ENCODE assay signal across 20 cellular contexts in the genomic region with DNA sequence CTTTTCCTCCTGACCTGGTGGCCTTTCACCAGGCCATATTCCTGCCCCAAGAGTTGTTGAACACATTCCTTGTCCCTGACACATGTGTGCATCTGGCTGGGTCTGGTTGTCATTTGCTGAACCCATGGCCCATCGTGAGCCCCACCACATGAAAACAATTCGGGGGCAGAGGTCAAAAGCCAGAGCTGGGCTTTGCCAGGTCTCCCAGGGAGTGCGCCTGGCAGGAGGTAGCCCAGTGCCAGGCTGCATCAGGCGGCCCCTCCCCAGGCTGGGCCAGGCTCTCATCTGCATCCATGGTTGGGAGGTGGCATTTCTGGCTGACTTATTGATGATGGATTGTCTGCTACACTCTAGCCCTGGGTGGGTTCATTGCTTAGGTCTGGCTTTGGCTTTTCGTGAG. TPM values are rescaled to one million over a fixed set of nuclear protein-coding genes. Genes with fewer than 3 reads are reported as not detected.
DNase-seq lines count a peak whose midpoint lies in the region; ATAC-seq and TF ChIP-seq lines count a peak whose summit lies in the region.
"Had no signal": no experiment of that assay in that cellular context is flagged by ENCODE, and none has a peak within 500 bp of the region (broad histone marks: within the 10 kb centered on the region; RNA-seq: fewer than 3 reads in every experiment).

No MANE protein-coding gene starts in this region.

- H3K4me1 Mint-ChIP-seq in WTC11, result peaks cover 97% of the 10 kb centered on the region
- peaks cover 5% of the 10 kb centered on the region for H3K4me1 Mint-ChIP-seq in activated T-helper 1 cell treated with anti-CD3 and anti-CD28 coated beads, Interleukin-12 subunit alpha, Interleukin-12 subunit beta, Interleukin-2, Interleukin-4 antibody, amounts not matched to agents 30 ng/mL and 10 ng/mL and 1 ng/mL, durations not matched to agents 14 hours and 24 hours and 36 hours (ENCODE audit: low read depth)

- H3K23ac ChIP-seq in mesendoderm (ENCODE audit: low read length) (peak overlapping the region; percentile 85), trophoblast cell (ENCODE audit: low read length) (no peak overlapping the region)

- no peak overlapping the region for H3K4me3 Mint-ChIP-seq in WTC11
- H3K4me3 Mint-ChIP-seq in activated T-helper 1 cell treated with anti-CD3 and anti-CD28 coated beads, Interleukin-12 subunit alpha, Interleukin-12 subunit beta, Interleukin-2, Interleukin-4 antibody, amounts not matched to agents 30 ng/mL and 10 ng/mL and 1 ng/mL, durations not matched to agents 14 hours and 24 hours and 36 hours, result no peak overlapping the region
- H3K4me3 Mint-ChIP-seq: CD14-positive monocyte, HFFc6 had no signal

- no peaks in the 10 kb centered on the region for H3K9me3 Mint-ChIP-seq in WTC11
- H3K9me3 Mint-ChIP-seq in activated T-helper 1 cell treated with anti-CD3 and anti-CD28 coated beads, Interleukin-12 subunit alpha, Interleukin-12 subunit beta, Interleukin-2, Interleukin-4 antibody, amounts not matched to agents 30 ng/mL and 10 ng/mL and 1 ng/mL, durations not matched to agents 14 hours and 24 hours and 36 hours, result no peaks in the 10 kb centered on the region
- H3K9me3 Mint-ChIP-seq: CD14-positive monocyte, HFFc6 had no signal

- CTCF ChIA-PET in WTC11 (lab: Charles Lee), result interaction anchor here (1.1 to 2.4 kb wide), 3 partner anchors 24 to 32 kb away, joined by 6 to 16 read pairs (median 9); a partner anchor contains a TSS

- no peak for ATAC-seq in WTC11
- no peak for ATAC-seq in GM18505 (IDR thresholded peaks at IDR 0.05; ENCODE audit: unreplicated experiment)
- ATAC-seq: GM12878 had no signal

- H2BK120ac ChIP-seq in mesendoderm (ENCODE audit: low read depth, low read length) (no peak overlapping the region), trophoblast cell (ENCODE audit: insufficient read depth, low read length, poor library complexity) (peak overlapping the region; percentile 40)

- H3K27me3 Mint-ChIP-seq in WTC11 (ENCODE audit: low read depth), result no peaks in the 10 kb centered on the region
- peaks cover 9% of the 10 kb centered on the region for H3K27me3 Mint-ChIP-seq in activated T-helper 1 cell treated with anti-CD3 and anti-CD28 coated beads, Interleukin-12 subunit alpha, Interleukin-12 subunit beta, Interleukin-2, Interleukin-4 antibody, amounts not matched to agents 30 ng/mL and 10 ng/mL and 1 ng/mL, durations not matched to agents 14 hours and 24 hours and 36 hours (ENCODE audit: insufficient read depth)

- H3K36me3 ChIP-seq in mesendoderm (ENCODE audit: control insufficient read depth, insufficient read depth, low read length) (no peaks in the 10 kb centered on the region), trophoblast cell (ENCODE audit: control insufficient read depth in 1 of 2, insufficient read depth in 2 of 2, low read length in 2 of 2) (no peaks in the 10 kb centered on the region), HAP-1 (replicated peaks) (no peaks in the 10 kb centered on the region)

- in situ Hi-C loops in HAP-1 (cut with MboI; ENCODE audit: low sequenced_read_pairs), result no loop called here

- DNase-seq in ELF-1 (ENCODE audit: low read depth, low spot score), result peak; percentile 70
- no peak for DNase-seq in WTC11 (ENCODE audit: low spot score)
- DNase-seq in mesendoderm, result no peak
- no peak for DNase-seq in trophoblast cell
- no peak for DNase-seq in activated CD8-positive, alpha-beta memory T cell treated with anti-CD3 and anti-CD28 coated beads for 24 hours
- no peak for DNase-seq in activated T-helper 1 cell treated with anti-CD3 and anti-CD28 coated beads, Interleukin-12 subunit alpha, Interleukin-12 subunit beta, Interleukin-2, Interleukin-4 antibody, amounts not matched to agents 30 ng/mL and 10 ng/mL and 1 ng/mL, durations not matched to agents 14 hours and 24 hours and 36 hours (ENCODE audit: low spot score)
- DNase-seq in HAP-1 (ENCODE audit: low spot score in 2 of 2), result no peak
- DNase-seq: COR-L47, GM23248, HFFc6, NCI-H1105, NCI-H1694 treated with DMSO at 0.1 percent for 48 hours, NCI-H446 treated with DMSO at 0.1 percent for 48 hours, NCI-H774 had no signal

- peaks cover 10% of the 10 kb centered on the region for H3K79me1 ChIP-seq in mesendoderm (ENCODE audit: low read length)
- H3K79me1 ChIP-seq in trophoblast cell (ENCODE audit: low read length), result peaks cover 57% of the 10 kb centered on the region

- peak overlapping the region; percentile 59 for H4K91ac ChIP-seq in trophoblast cell (ENCODE audit: low read depth, low read length)

- H3K79me2 ChIP-seq in mesendoderm (ENCODE audit: control insufficient read depth, insufficient read depth, low read length) (peaks cover 6% of the 10 kb centered on the region), trophoblast cell (ENCODE audit: control insufficient read depth, insufficient read depth, low read length, poor library complexity) (peaks cover 23% of the 10 kb centered on the region)

- TF ChIP-seq POLR2A in GM18505 (IDR thresholded peaks at IDR 0.05; ENCODE audit: borderline replicate concordance, extremely low read depth, insufficient read depth, insufficient read length), result no peak

- no peaks in the 10 kb centered on the region for H3K9me3 ChIP-seq in trophoblast cell (ENCODE audit: insufficient read depth, low read depth, low read length)
- no peaks in the 10 kb centered on the region for H3K9me3 ChIP-seq in HAP-1

- peaks cover 27% of the 10 kb centered on the region for H3K4me1 ChIP-seq in mesendoderm (ENCODE audit: control insufficient read depth, low read depth, low read length)
- peaks cover 68 to 78% of the 10 kb centered on the region in 2 experiments for H3K4me1 ChIP-seq in trophoblast cell (ENCODE audit: control insufficient read depth in 1 of 2, insufficient read depth in 2 of 2, low read length in 2 of 2)
- H3K4me1 ChIP-seq in HAP-1, result peaks cover 40% of the 10 kb centered on the region

- H3K27ac ChIP-seq in mesendoderm (ENCODE audit: low read depth, low read length) (no peak overlapping the region), trophoblast cell (ENCODE audit: low read depth, low read length) (peak overlapping the region; percentile 91)
- H3K27ac ChIP-seq: GM23248, KMS-11 had no signal

- no peak overlapping the region for H4K5ac ChIP-seq in mesendoderm (ENCODE audit: low read length)

- H3K4me3 ChIP-seq in mesendoderm (ENCODE audit: low read length), result no peak overlapping the region
- no peak overlapping the region for H3K4me3 ChIP-seq in trophoblast cell (ENCODE audit: low read depth, low read length)
- no peak overlapping the region for H3K4me3 ChIP-seq in HAP-1
- H3K4me3 ChIP-seq: GM12878, GM23248 had no signal

- no peak for TF ChIP-seq CTCF in WTC11 (IDR thresholded peaks at IDR 0.05)

- H2BK5ac ChIP-seq in mesendoderm (ENCODE audit: low read length), result no peak overlapping the region
- peak overlapping the region; percentile 57 for H2BK5ac ChIP-seq in trophoblast cell (ENCODE audit: low read depth, low read length, poor library complexity)

- H3K27me3 ChIP-seq in mesendoderm (ENCODE audit: insufficient read depth, low read length, poor library complexity), result no peaks in the 10 kb centered on the region
- no peaks in the 10 kb centered on the region for H3K27me3 ChIP-seq in trophoblast cell (ENCODE audit: insufficient read depth, low read length)
- H3K27me3 ChIP-seq in HAP-1 (ENCODE audit: low read depth), result no peaks in the 10 kb centered on the region

- H3K4ac ChIP-seq in mesendoderm (ENCODE audit: low read depth, low read length), result no peak overlapping the region
- H3K4ac ChIP-seq in trophoblast cell (ENCODE audit: low read depth, low read length), result no peak overlapping the region

- H3K9ac ChIP-seq in mesendoderm (ENCODE audit: low read length) (no peak overlapping the region), trophoblast cell (ENCODE audit: low read length) (no peak overlapping the region)
- H3K9ac ChIP-seq: GM23248, KMS-11 had no signal

- H2BK15ac ChIP-seq in mesendoderm (replicated peaks; ENCODE audit: low read depth), result no peak overlapping the region

- peak overlapping the region; percentile 58 for H3K56ac ChIP-seq in mesendoderm (ENCODE audit: low read length)

- no peak overlapping the region for H4K12ac ChIP-seq in trophoblast cell (ENCODE audit: low read depth, low read length)

- peak overlapping the region; percentile 34 for H3K14ac ChIP-seq in trophoblast cell (ENCODE audit: low read length)

- H2AK5ac ChIP-seq in mesendoderm (ENCODE audit: low read length), result peak overlapping the region; percentile 22
- no peak overlapping the region for H2AK5ac ChIP-seq in trophoblast cell (ENCODE audit: low read length)

- intact Hi-C loops in activated T-helper 1 cell treated with anti-CD3 and anti-CD28 coated beads, Interleukin-12 subunit alpha, Interleukin-12 subunit beta, Interleukin-2, Interleukin-4 antibody, amounts not matched to agents 30 ng/mL and 10 ng/mL and 1 ng/mL, durations not matched to agents 14 hours and 24 hours and 36 hours (cut with micrococcal nuclease), result no loop called here

- peak overlapping the region; percentile 3 for H2BK12ac ChIP-seq in trophoblast cell (ENCODE audit: low read length)

- no peaks in the 10 kb centered on the region for H3K36me3 Mint-ChIP-seq in WTC11
- no peaks in the 10 kb centered on the region for H3K36me3 Mint-ChIP-seq in activated T-helper 1 cell treated with anti-CD3 and anti-CD28 coated beads, Interleukin-12 subunit alpha, Interleukin-12 subunit beta, Interleukin-2, Interleukin-4 antibody, amounts not matched to agents 30 ng/mL and 10 ng/mL and 1 ng/mL, durations not matched to agents 14 hours and 24 hours and 36 hours (ENCODE audit: low read depth)
- H3K36me3 Mint-ChIP-seq: CD14-positive monocyte had no signal

- POLR2A ChIA-PET in WTC11 (lab: Charles Lee), result no interaction called here

- H3K18ac ChIP-seq in mesendoderm (ENCODE audit: low read length), result no peak overlapping the region
- H3K18ac ChIP-seq in trophoblast cell (ENCODE audit: low read length), result no peak overlapping the region

- peak overlapping the region; percentile 45; the same call in 1 of the 2 replicates for H3K27ac Mint-ChIP-seq in WTC11
- no peak overlapping the region for H3K27ac Mint-ChIP-seq in activated T-helper 1 cell treated with anti-CD3 and anti-CD28 coated beads, Interleukin-12 subunit alpha, Interleukin-12 subunit beta, Interleukin-2, Interleukin-4 antibody, amounts not matched to agents 30 ng/mL and 10 ng/mL and 1 ng/mL, durations not matched to agents 14 hours and 24 hours and 36 hours
- H3K27ac Mint-ChIP-seq: CD14-positive monocyte, HFFc6 had no signal

- H3K4me2 ChIP-seq in mesendoderm (ENCODE audit: low read length) (no peak overlapping the region), trophoblast cell (ENCODE audit: low read length) (peak overlapping the region; percentile 48)
- H3K4me2 ChIP-seq: KMS-11 had no signal

- no CpG with 5 or more reads among the region's 5 CpGs for WGBS in mesendoderm (ENCODE audit: extremely low coverage, insufficient coverage, low lambda C conversion rate)
- WGBS in trophoblast cell (ENCODE audit: extremely low coverage, insufficient coverage, insufficient read length), result no CpG with 5 or more reads among the region's 5 CpGs

- H4K8ac ChIP-seq in mesendoderm (ENCODE audit: low read depth, low read length), result no peak overlapping the region
- no peak overlapping the region for H4K8ac ChIP-seq in trophoblast cell (ENCODE audit: low read depth, low read length)

- H2AFZ ChIP-seq in trophoblast cell (ENCODE audit: insufficient read depth, low read length, poor library complexity), result no peak overlapping the region
- H2AFZ ChIP-seq: GM23248 had no signal

RNA-seq across cellular contexts. Expression of a gene that starts 30.9 kb away (rescaled TPM):
- total RNA-seq in WTC11 (2021), result 19.4 to 19.7 TPM (median 19.6 TPM) in 3 replicates
- polyA plus RNA-seq in mesendoderm (2013, experiment 1 of 2), result 23.3 TPM
- 23.3 TPM for polyA plus RNA-seq in mesendoderm (2013, experiment 2 of 2)
- 19.8 and 20.9 TPM in 2 replicates for polyA plus RNA-seq in trophoblast cell (2013)
- total RNA-seq in activated T-helper 1 cell treated with anti-CD3 and anti-CD28 coated beads, Interleukin-12 subunit alpha, Interleukin-12 subunit beta, Interleukin-2, Interleukin-4 antibody, amounts not matched to agents 30 ng/mL and 10 ng/mL and 1 ng/mL, durations not matched to agents 14 hours and 24 hours and 36 hours, result not detected in 2 replicates
- total RNA-seq: GM12878, GM23248, HepG2, HFFc6, MCF 10A had no signal
- polyA plus RNA-seq: CD14-positive monocyte, GM12878, GM23248, HepG2 had no signal

Comparison
In these comparisons a context has a peak if more than half of its experiments do, and no peak if none do; other contexts are left out.
1. RNA of a gene that starts 30.9 kb away (total RNA-seq): 19.4 to 19.7 TPM in WTC11; not detected in activated T-helper 1 cell treated with anti-CD3 and anti-CD28 coated beads, Interleukin-12 subunit alpha, Interleukin-12 subunit beta, Interleukin-2, Interleukin-4 antibody, amounts not matched to agents 30 ng/mL and 10 ng/mL and 1 ng/mL, durations not matched to agents 14 hours and 24 hours and 36 hours; every median in the first group is over 10 times any median in the second.